23 cellular contexts compared by ENCODE assay signal in genomic region chr16:66455970-66456369, GRCh38. TPM values are rescaled to one million over a fixed set of nuclear protein-coding genes. Genes with fewer than 3 reads are reported as not detected.
"Had no signal": no experiment of that assay in that cellular context is flagged by ENCODE, and none has a peak within 500 bp of the region (broad histone marks: within the 10 kb centered on the region; RNA-seq: fewer than 3 reads in every experiment).

No MANE protein-coding gene starts in this region.

- H3K4me1 Mint-ChIP-seq: IgD-negative memory B cell had no signal

- H3K4me3 ChIP-seq: K562 had no signal

- ATAC-seq: K562 had no signal

- H3K27ac Mint-ChIP-seq: IgD-negative memory B cell had no signal

- DNase-seq: Kasumi-1, MM.1S, NCI-H1436, NCI-H187, NCI-H2029, NCI-H2081 treated with DMSO at 0.1 percent for 48 hours, NCI-H226, NCI-H446, NCI-H510A, NCI-H524 treated with DMSO at 0.1 percent for 48 hours, NCI-H69, NCI-H774, RPMI8226, SIG-M5, SK-N-SH, SW 1271 had no signal

- H3K9ac ChIP-seq: KMS-11, SK-N-SH had no signal

- H3K4me2 ChIP-seq: KMS-11, SK-N-SH had no signal

- H3K9me3 ChIP-seq: SK-N-SH had no signal

- H3K27ac ChIP-seq: KMS-11 had no signal

- H3K4me3 Mint-ChIP-seq: IgD-negative memory B cell had no signal

- FAIRE-seq: K562, RCC 7860 had no signal

RNA-seq across cellular contexts. Expression of gene BEAN1, which starts 28.9 kb away (rescaled TPM):
- total RNA-seq: HT1080, K562, M059J, SK-MEL-5 had no signal
- polyA plus RNA-seq: IgD-negative memory B cell, K562 had no signal
